7 cellular contexts compared by ENCODE assay signal in the genomic region with DNA sequence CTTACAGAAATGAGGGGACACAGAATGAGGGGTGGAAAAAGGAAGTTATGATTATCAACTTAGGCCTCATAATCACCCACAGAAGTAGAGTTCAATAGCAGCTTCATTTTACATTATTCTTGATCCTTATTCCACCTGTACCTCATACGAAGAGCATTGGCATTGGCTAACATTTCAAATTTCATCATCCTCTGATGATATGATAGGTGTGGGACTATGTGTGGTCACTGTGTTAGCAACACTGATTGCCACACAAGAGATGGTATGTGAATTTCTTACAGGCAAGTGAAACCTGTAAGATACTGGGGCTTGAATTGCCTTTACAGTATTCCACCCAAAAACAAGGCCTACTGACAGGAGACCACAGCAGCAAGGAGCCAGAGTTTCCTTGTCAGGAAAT.
"Had no signal": no experiment of that assay in that cellular context is flagged by ENCODE, and none has a peak within 500 bp of the region (broad histone marks: within the 10 kb centered on the region; RNA-seq: fewer than 3 reads in every experiment).

No MANE protein-coding gene starts in this region.

- DNase-seq: GM23248, GOT3, H7, HFFc6, KG1 had no signal

- FAIRE-seq: HTR-8/SVneo had no signal

- H3K4me3 ChIP-seq: GM23248, HAP-1 had no signal
